In genomic region chr1:236326432-236326831, GRCh38 we compare ENCODE assay signal across 27 cellular contexts.
"Had no signal": no experiment of that assay in that cellular context is flagged by ENCODE, and none has a peak within 500 bp of the region (broad histone marks: within the 10 kb centered on the region; RNA-seq: fewer than 3 reads in every experiment).

No MANE protein-coding gene starts in this region.

- ATAC-seq: stimulated activated effector memory CD8-positive, alpha-beta T cell treated with anti-CD3 and anti-CD28 coated beads, Interleukin-12 subunit alpha, Interleukin-12 subunit beta, amount 100 ng/mL, for 72 hours; stimulated activated memory B cell treated with anti-CD40 and anti-IgM and Interleukin-4, amounts not matched to agents 10 μg/mL and 1 μg/mL and 100 μg/mL, for 72 hours; stimulated activated naive B cell treated with anti-CD40 and anti-IgM and Interleukin-4, amounts not matched to agents 10 μg/mL and 1 μg/mL and 100 μg/mL, for 72 hours; stimulated activated naive CD8-positive, alpha-beta T cell treated with anti-CD3 and anti-CD28 coated beads, Interleukin-15, amount 100 ng/mL, for 72 hours; stimulated activated naive CD8-positive, alpha-beta T cell treated with anti-CD3 and anti-CD28 coated beads, Interleukin-15, Interleukin-2, amounts not matched to agents 100 U/mL and 50 U/mL, for 24 hours; upper lobe of right lung had no signal

- H3K27ac ChIP-seq: stomach, suprapubic skin, testis, thoracic aorta, thyroid gland, tibial artery, tibial nerve, transverse colon, upper lobe of left lung, upper lobe of right lung, uterus, vagina had no signal

- H3K36me3 ChIP-seq: stomach, suprapubic skin, thoracic aorta, thyroid gland, tibial artery, tibial nerve, transverse colon, upper lobe of left lung, upper lobe of right lung, uterus, vagina had no signal

- DNase-seq: stimulated activated CD4-positive, alpha-beta T cell treated with anti-CD3 and anti-CD28 coated beads, Interleukin-2, amount 100 ng/mL, for 48 hours; stimulated activated CD4-positive, alpha-beta T cell treated with anti-CD3 and anti-CD28 coated beads, Interleukin-4, amount 100 ng/mL, for 1 hour; stimulated activated CD4-positive, alpha-beta T cell treated with anti-CD3 and anti-CD28 coated beads, Interleukin-4, amount 100 ng/mL, for 24 hours; stimulated activated CD4-positive, alpha-beta T cell treated with anti-CD3 and anti-CD28 coated beads, Interleukin-4, amount 100 ng/mL, for 4 hours; stimulated activated CD8-positive, alpha-beta memory T cell treated with anti-CD3 and anti-CD28 coated beads, Interleukin-4, amount 100 ng/mL, for 48 hours; stimulated activated naive B cell treated with anti-CD40 and anti-IgM and Interleukin-4, amounts not matched to agents 10 μg/mL and 1 μg/mL and 100 μg/mL, for 72 hours; stimulated activated naive CD4-positive, alpha-beta T cell; stimulated activated naive CD4-positive, alpha-beta T cell treated with Interleukin-2 at 50 U/mL for 16 hours; stimulated activated naive CD8-positive, alpha-beta T cell treated with anti-CD3 and anti-CD28 coated beads, Interleukin-15, amount 100 ng/mL, for 72 hours; stimulated activated naive CD8-positive, alpha-beta T cell treated with anti-CD3 and anti-CD28 coated beads, Interleukin-15, Interleukin-2, amounts not matched to agents 100 U/mL and 50 U/mL, for 24 hours; stomach; substantia nigra; testis; thyroid gland; tibial artery; transverse colon; trophoblast cell; upper lobe of left lung; upper lobe of right lung; uterus had no signal

- H3K27me3 ChIP-seq: stomach, suprapubic skin, testis, thyroid gland, tibial artery, tibial nerve, transverse colon, upper lobe of left lung, upper lobe of right lung, uterus, vagina had no signal

- FAIRE-seq: urothelium cell line had no signal

- H3K4me3 ChIP-seq: stomach, suprapubic skin, testis, thoracic aorta, thyroid gland, tibial artery, tibial nerve, transverse colon, upper lobe of left lung, upper lobe of right lung, uterus, vagina had no signal

- H3K4me1 ChIP-seq: stomach, suprapubic skin, testis, thyroid gland, tibial artery, upper lobe of left lung, upper lobe of right lung, uterus, vagina had no signal

- H3K9me3 ChIP-seq: testis, thyroid gland had no signal
